ENCODE assay signal across 30 cellular contexts in genomic region chr16:10145636-10146035, GRCh38. TPM values are rescaled to one million over a fixed set of nuclear protein-coding genes. Genes with fewer than 3 reads are reported as not detected.
"Had no signal": no experiment of that assay in that cellular context is flagged by ENCODE, and none has a peak within 500 bp of the region (broad histone marks: within the 10 kb centered on the region; RNA-seq: fewer than 3 reads in every experiment).

No MANE protein-coding gene starts in this region.

- H3K36me3 ChIP-seq: colonic mucosa, esophagus muscularis mucosa, esophagus squamous epithelium, gastrocnemius medialis, gastroesophageal sphincter, heart left ventricle, heart right ventricle had no signal

- H3K4me1 ChIP-seq: colonic mucosa, esophagus squamous epithelium, foreskin keratinocyte, gastrocnemius medialis, heart left ventricle, heart right ventricle had no signal

- H3K27me3 ChIP-seq: colonic mucosa, dorsolateral prefrontal cortex, esophagus muscularis mucosa, esophagus squamous epithelium, foreskin keratinocyte, gastrocnemius medialis, gastroesophageal sphincter had no signal

- H3K9me3 ChIP-seq: colonic mucosa, esophagus muscularis mucosa, esophagus squamous epithelium, gastrocnemius medialis, gastroesophageal sphincter, heart left ventricle, heart right ventricle had no signal

- DNase-seq: colonic mucosa; cortex of kidney; dermis blood vessel endothelial cell; dorsolateral prefrontal cortex; effector CD4-positive, alpha-beta T cell; effector CD8-positive, alpha-beta T cell; effector memory CD4-positive, alpha-beta T cell; effector memory CD8-positive, alpha-beta T cell; endodermal cell; erythroblast; esophagus squamous epithelium; foreskin fibroblast; foreskin keratinocyte; foreskin melanocyte; gastrocnemius medialis; glutamatergic neuron; head of caudate nucleus; heart left ventricle; heart right ventricle had no signal

- H3K4me3 ChIP-seq: colonic mucosa, coronary artery, dorsolateral prefrontal cortex, esophagus muscularis mucosa, esophagus squamous epithelium, gastrocnemius medialis, gastroesophageal sphincter, heart left ventricle, heart right ventricle had no signal

- ATAC-seq: effector memory CD8-positive, alpha-beta T cell; esophagus mucosa; foreskin keratinocyte; gastrocnemius medialis; gastroesophageal sphincter; heart left ventricle; heart right ventricle had no signal

- H3K27ac ChIP-seq: colonic mucosa, coronary artery, epithelial cell of prostate, esophagus muscularis mucosa, esophagus squamous epithelium, foreskin keratinocyte, gastrocnemius medialis, gastroesophageal sphincter, heart left ventricle, heart right ventricle had no signal

- FAIRE-seq: colon, endometrium, endothelial cell of umbilical vein, frontal cortex had no signal

RNA-seq across cellular contexts. Expression of gene GRIN2A, which starts 36.6 kb away (rescaled TPM):
- total RNA-seq: dermis blood vessel endothelial cell, dermis microvascular lymphatic vessel endothelial cell, endothelial cell of umbilical vein, epithelial cell of proximal tubule, esophagus mucosa, foreskin keratinocyte had no signal
- polyA plus RNA-seq: endothelial cell of umbilical vein, foreskin keratinocyte had no signal
